8 cellular contexts compared by ENCODE assay signal in genomic region chr15:55319537-55320325, GRCh38. TPM values are rescaled to one million over a fixed set of nuclear protein-coding genes. Genes with fewer than 3 reads are reported as not detected.
A peak's percentile ranks its signal among the peaks of the same experiment; 100 is the strongest.
DNase-seq lines count a peak whose midpoint lies in the region; ATAC-seq, FAIRE-seq and TF ChIP-seq lines count a peak whose summit lies in the region.

No MANE protein-coding gene starts in this region.

- peaks cover 0 to 33% (median 7%) of the 10 kb centered on the region in 3 donors for H3K36me3 Mint-ChIP-seq in naive thymus-derived CD8-positive, alpha-beta T cell

- in situ Hi-C loops in HAP-1 (cut with MboI; ENCODE audit: low sequenced_read_pairs) = no loop called here

- peaks cover 2% of the 10 kb centered on the region; the same call in 1 of the 2 replicates for H3K23me2 ChIP-seq in H1 (ENCODE audit: low read depth, low read length)

- peaks cover 8% of the 10 kb centered on the region; the same call in 1 of the 2 replicates for H3F3A ChIP-seq in PC-9 (ENCODE audit: insufficient read depth, low read depth)

- H2BK5ac ChIP-seq in H1 (ENCODE audit: low read depth, low read length) = peak overlapping the region; percentile 57; the same call in 1 of the 2 replicates

- H3K27ac ChIP-seq in PC-9 = peak overlapping the region; percentile 81
- H3K27ac ChIP-seq in H1 (ENCODE audit: low read depth, low read length) = no peak overlapping the region

- no peak overlapping the region for H2BK12ac ChIP-seq in H1 (ENCODE audit: low read depth, low read length)

- H2BK15ac ChIP-seq in H1 (ENCODE audit: low read length) = no peak overlapping the region

- WGBS in H1 (ENCODE audit: extremely low coverage in 1 of 2, insufficient coverage in 1 of 2, insufficient read length in 1 of 2, insufficient replicate concordance in 2 of 2, low coverage in 1 of 2, low lambda C conversion rate in 2 of 2, missing lambda C conversion rate in 1 of 2), 2 experiments = 84% methylated on average over 5 of the region's 5 CpGs; no CpG with 5 or more reads in 1 of the 2 experiments

- DNase-seq in HAP-1 (ENCODE audit: low spot score in 2 of 2) = no peak
- no peak for DNase-seq in PC-9
- DNase-seq in H1 (ENCODE audit: low read depth in 1 of 2, low spot score in 2 of 2) = no peak
- no peak for DNase-seq in naive thymus-derived CD8-positive, alpha-beta T cell
- no peak for DNase-seq in NCI-H748 (lab: John Stamatoyannopoulos, UW; ENCODE audit: unreplicated experiment)

- no peaks in the 10 kb centered on the region for H3K27me3 ChIP-seq in HAP-1 (ENCODE audit: low read depth)
- H3K27me3 ChIP-seq in PC-9 (ENCODE audit: insufficient read depth, low read depth) = no peaks in the 10 kb centered on the region
- no peaks in the 10 kb centered on the region for H3K27me3 ChIP-seq in H1 (replicated peaks in 1 of 4; ENCODE audit: control insufficient read depth in 3 of 4, extremely low read depth in 1 of 4, insufficient read depth in 3 of 4, low read length in 3 of 4)

- no peaks in the 10 kb centered on the region for H3K79me1 ChIP-seq in H1 (ENCODE audit: low read depth, low read length)

- no peak for ATAC-seq in naive thymus-derived CD8-positive, alpha-beta T cell
- ATAC-seq in GM21528 (IDR thresholded peaks at IDR 0.05; ENCODE audit: low FRiP score, unreplicated experiment) (no peak), HG02588 (IDR thresholded peaks at IDR 0.05; ENCODE audit: unreplicated experiment) (no peak)

- no peaks in the 10 kb centered on the region for H3K27me3 Mint-ChIP-seq in naive thymus-derived CD8-positive, alpha-beta T cell

- TSS peak; percentile 53 for BruUV-seq in PC-9 (replicated peaks; lab: Mats Ljungman, UMichigan)

- POLR2A ChIA-PET in PC-9 (lab: Charles Lee; ENCODE audit: unreplicated experiment) (interaction anchor here (0.6 kb wide), 2 partner anchors 28 to 66 kb away, joined by 3 read pairs; no protein-coding TSS in a partner anchor), H1 (lab: Charles Lee; ENCODE audit: partially characterized antibody) (interaction anchor here (0.8 to 1.7 kb wide), 10 partner anchors 11 to 123 kb away, joined by 3 to 5 read pairs (median 3); partner anchors contain the start of genes CCPG1, PIERCE2 and RSL24D1)
- POLR2A ChIA-PET in naive thymus-derived CD8-positive, alpha-beta T cell (lab: Charles Lee) = interaction anchor here (0.5 to 3.1 kb wide), 13 partner anchors 11 to 1648 kb away, joined by 3 to 49 read pairs (median 4); partner anchors contain the start of genes CCPG1, PIERCE2 and RSL24D1

- H4K5ac ChIP-seq in H1 (ENCODE audit: insufficient read length, low read depth, low read length) = no peak overlapping the region

- CTCF ChIA-PET in PC-9 (lab: Charles Lee) = interaction anchor here (0.5 to 0.9 kb wide), 2 partner anchors 89 to 477 kb away, joined by 3 to 4 read pairs; partner anchors contain the start of genes CCPG1 and PIERCE2
- CTCF ChIA-PET in H1 (lab: Charles Lee; ENCODE audit: partially characterized antibody) = interaction anchor here (0.6 to 2.1 kb wide), 4 partner anchors 13 to 233 kb away, joined by 3 to 10 read pairs (median 6); partner anchors contain the start of genes CCPG1 and PIERCE2

- H4K20me1 ChIP-seq in PC-9 (ENCODE audit: insufficient read depth) (no peaks in the 10 kb centered on the region), H1 (replicated peaks in 1 of 2; ENCODE audit: control insufficient read depth in 1 of 2, insufficient read depth in 2 of 2, low read length in 2 of 2) (no peaks in the 10 kb centered on the region)

- H2AFZ ChIP-seq in PC-9 = peak overlapping the region; percentile 90
- H2AFZ ChIP-seq in H1 (ENCODE audit: low read length) = no peak overlapping the region

- H3K18ac ChIP-seq in H1 (ENCODE audit: extremely low read depth, low read length) = no peak overlapping the region

- TF ChIP-seq RAD21 in H1 (IDR thresholded peaks at IDR 0.05 in 1 of 2, conservative IDR thresholded peaks at IDR 0.05 in 1 of 2; ENCODE audit: low read depth in 2 of 2, low read length in 2 of 2) = no peak

- no peak overlapping the region for H4K8ac ChIP-seq in H1 (ENCODE audit: extremely low read depth, insufficient read depth, low read length)

- H3K14ac ChIP-seq in H1 (ENCODE audit: insufficient read length) = no peak overlapping the region

- H3K27ac Mint-ChIP-seq in naive thymus-derived CD8-positive, alpha-beta T cell = peak overlapping the region; percentile 44 to 100 (median 100)

- H2BK120ac ChIP-seq in H1 (replicated peaks; ENCODE audit: low read depth, low read length) = no peak overlapping the region

- H3K9me2 ChIP-seq in PC-9 (ENCODE audit: insufficient read depth) = no peaks in the 10 kb centered on the region

- H3K23ac ChIP-seq in H1 (ENCODE audit: insufficient read length) = no peak overlapping the region

- no peaks in the 10 kb centered on the region for H3K9me3 Mint-ChIP-seq in naive thymus-derived CD8-positive, alpha-beta T cell

- H2BK20ac ChIP-seq in H1 (ENCODE audit: low read length) = no peak overlapping the region

- intact Hi-C loops in PC-9 (cut with micrococcal nuclease; ENCODE audit: unreplicated experiment) = loop anchor here (2.0 to 5.0 kb wide), 2 partner anchors 29 to 88 kb away; partner anchors contain the start of genes CCPG1 and PIERCE2

- peak overlapping the region; percentile 96 to 99 (median 98) for H3K4me3 Mint-ChIP-seq in naive thymus-derived CD8-positive, alpha-beta T cell

- no peak overlapping the region; a peak in 3 of 7 replicates for H3K9ac ChIP-seq in H1 (replicated peaks in 1 of 4; ENCODE audit: extremely low read depth in 1 of 4, low read depth in 3 of 4, low read length in 3 of 4)

- FAIRE-seq in H1 (lab: Jason Lieb, UNC) = no peak

- H3K4me2 ChIP-seq in PC-9 (peak overlapping the region; percentile 73), H1 (ENCODE audit: insufficient read depth in 1 of 2, low read depth in 2 of 2, low read length in 2 of 2) (peak overlapping the region; percentile 73 to 81)

- H2AK5ac ChIP-seq in H1 (ENCODE audit: low read depth, low read length) = no peak overlapping the region

- TF ChIP-seq CTCF in PC-9 (conservative IDR thresholded peaks at IDR 0.05) (no peak), H1 (IDR thresholded peaks at IDR 0.05; ENCODE audit: control extremely low read depth in 1 of 3, insufficient read depth in 1 of 3, low read depth in 1 of 3, low read length in 3 of 3) (no peak)

- peaks cover 29 to 77% (median 63%) of the 10 kb centered on the region in 4 donors for H3K4me1 Mint-ChIP-seq in naive thymus-derived CD8-positive, alpha-beta T cell

- H4K91ac ChIP-seq in H1 (replicated peaks; ENCODE audit: insufficient read length, low read length) = no peak overlapping the region

- H3K4me3 ChIP-seq in GM08714 (ENCODE audit: low read length) = peak overlapping the region; percentile 87
- peak overlapping the region; percentile 66 for H3K4me3 ChIP-seq in HAP-1
- H3K4me3 ChIP-seq in PC-9 = peak overlapping the region; percentile 76
- H3K4me3 ChIP-seq in H1 (ENCODE audit: extremely low read depth in 1 of 4, insufficient read depth in 2 of 4, low read depth in 3 of 4, low read length in 4 of 4) = peak overlapping the region; percentile 75 to 88 (median 82)

- H3K79me2 ChIP-seq in PC-9 (ENCODE audit: low read depth) (peaks cover 16% of the 10 kb centered on the region), H1 (ENCODE audit: control insufficient read depth in 1 of 2, insufficient read depth in 2 of 2, low read length in 2 of 2) (peaks cover 0 to 3% of the 10 kb centered on the region in 2 experiments; a peak in 1 of 4 replicates)

- no peak overlapping the region for H3K56ac ChIP-seq in H1 (replicated peaks; ENCODE audit: insufficient read length, low read depth, low read length)

- TF ChIP-seq EP300 in H1 (IDR thresholded peaks at IDR 0.05; ENCODE audit: borderline replicate concordance in 1 of 2, low read depth in 2 of 2, low read length in 2 of 2) = no peak

- no peak for TF ChIP-seq POLR2A in H1 (IDR thresholded peaks at IDR 0.05; ENCODE audit: control extremely low read depth in 1 of 2, low read depth in 2 of 2, low read length in 2 of 2)

- peaks cover 8% of the 10 kb centered on the region for H3K4me1 ChIP-seq in HAP-1
- H3K4me1 ChIP-seq in PC-9 (replicated peaks; ENCODE audit: insufficient read depth) = no peaks in the 10 kb centered on the region
- H3K4me1 ChIP-seq in H1 (replicated peaks in 1 of 4; ENCODE audit: control insufficient read depth in 3 of 4, insufficient read depth in 4 of 4, low read length in 3 of 4) = peaks cover 2 to 3% (median 3%) of the 10 kb centered on the region in 4 experiments; a peak in 3 of 7 replicates

- H3K36me3 ChIP-seq in HAP-1 (replicated peaks) = no peaks in the 10 kb centered on the region
- no peaks in the 10 kb centered on the region for H3K36me3 ChIP-seq in PC-9 (ENCODE audit: low read depth)
- H3K36me3 ChIP-seq in H1 (ENCODE audit: control insufficient read depth in 2 of 4, insufficient read depth in 4 of 4, low read length in 3 of 4) = no peaks in the 10 kb centered on the region

- H3K9me3 ChIP-seq in HAP-1 (no peaks in the 10 kb centered on the region), PC-9 (ENCODE audit: insufficient read depth, low read depth) (no peaks in the 10 kb centered on the region), H1 (ENCODE audit: insufficient read depth in 2 of 2, low read depth in 1 of 2, low read length in 1 of 2) (no peaks in the 10 kb centered on the region)

- no peak overlapping the region for H3K4ac ChIP-seq in H1 (replicated peaks; ENCODE audit: insufficient read length, low read depth, low read length)

RNA-seq across cellular contexts. Expression of gene PIGB, which starts 0.7 kb away (rescaled TPM):
- 12.2 and 17.1 TPM in 2 replicates for total RNA-seq in PC-9 (2021)
- total RNA-seq in H1 (2021; fragmentation: NEBNext Ultra II Directional; extraction: Animal tissue kit (Norgen Biotek cat#: 25700)) = 4.3 and 6.1 TPM in 2 replicates
- 3.9 and 11.7 TPM in 2 replicates for polyA plus RNA-seq in H1 (2011; rRNA removed)
- 5.9 TPM for polyA plus RNA-seq in H1 (2011; cell fraction: cytosol; rRNA removed)
- 3.5 TPM for polyA plus RNA-seq in H1 (2011; cell fraction: nucleus; rRNA removed)
- polyA plus RNA-seq in H1 (2012, experiment 1 of 2) = 3.2 to 5.7 TPM (median 3.9 TPM) in 4 replicates
- polyA plus RNA-seq in H1 (2012, experiment 2 of 2) = 0.96 TPM
- 5.7 TPM for polyA plus RNA-seq in H1 (2013, experiment 1 of 2)
- 6.2 TPM for polyA plus RNA-seq in H1 (2013, experiment 2 of 2)
- 4.0 and 8.5 TPM in 2 replicates for polyA minus RNA-seq in H1 (2011; rRNA and poly(A)+ RNA removed)
- 1.5 TPM for polyA minus RNA-seq in H1 (2011; cell fraction: cytosol; rRNA and poly(A)+ RNA removed)
- polyA minus RNA-seq in H1 (2011; cell fraction: nucleus; rRNA and poly(A)+ RNA removed) = 10.4 TPM
- 10 to 100 TPM; 12.4 to 21.2 TPM for total RNA-seq in naive thymus-derived CD8-positive, alpha-beta T cell
- 10 to 100 TPM; 10.8 to 15.3 (median 13.5) TPM for polyA plus RNA-seq in naive thymus-derived CD8-positive, alpha-beta T cell

RNA-seq across cellular contexts. Expression of gene PIGBOS1, which starts 0.8 kb away (rescaled TPM):
- total RNA-seq in PC-9 (2021) = 9.9 and 10.8 TPM in 2 replicates
- total RNA-seq in H1 (2021; fragmentation: NEBNext Ultra II Directional; extraction: Animal tissue kit (Norgen Biotek cat#: 25700)) = 7.8 and 9.0 TPM in 2 replicates
- 12.3 and 16.7 TPM in 2 replicates for polyA plus RNA-seq in H1 (2011; rRNA removed)
- 23.1 TPM for polyA plus RNA-seq in H1 (2011; cell fraction: cytosol; rRNA removed)
- 2.9 TPM for polyA plus RNA-seq in H1 (2011; cell fraction: nucleus; rRNA removed)
- polyA plus RNA-seq in H1 (2012, experiment 1 of 2) = 8.2 to 12.1 TPM (median 10.4 TPM) in 4 replicates
- 14.4 TPM for polyA plus RNA-seq in H1 (2012, experiment 2 of 2)
- polyA plus RNA-seq in H1 (2013, experiment 1 of 2) = 11.5 TPM
- 11.5 TPM for polyA plus RNA-seq in H1 (2013, experiment 2 of 2)
- polyA minus RNA-seq in H1 (2011; rRNA and poly(A)+ RNA removed) = 1.5 and 1.8 TPM in 2 replicates
- 2.8 TPM for polyA minus RNA-seq in H1 (2011; cell fraction: cytosol; rRNA and poly(A)+ RNA removed)
- polyA minus RNA-seq in H1 (2011; cell fraction: nucleus; rRNA and poly(A)+ RNA removed) = 3.4 TPM
- total RNA-seq in naive thymus-derived CD8-positive, alpha-beta T cell = 10 to 100 TPM; 15.7 to 16.5 TPM
- polyA plus RNA-seq in naive thymus-derived CD8-positive, alpha-beta T cell = 10 to 100 TPM; 28.4 to 37.5 (median 34.0) TPM

RNA-seq across cellular contexts. Expression of gene RAB27A, which starts 30.1 kb away (rescaled TPM):
- total RNA-seq in PC-9 (2021) = 11.3 and 12.3 TPM in 2 replicates
- total RNA-seq in H1 (2021; fragmentation: NEBNext Ultra II Directional; extraction: Animal tissue kit (Norgen Biotek cat#: 25700)) = 6.5 and 7.5 TPM in 2 replicates
- polyA plus RNA-seq in H1 (2011; rRNA removed) = 1.3 and 2.3 TPM in 2 replicates
- polyA plus RNA-seq in H1 (2011; cell fraction: cytosol; rRNA removed) = 3.8 TPM
- polyA plus RNA-seq in H1 (2011; cell fraction: nucleus; rRNA removed) = 1.4 TPM
- polyA plus RNA-seq in H1 (2012, experiment 1 of 2) = 3.4 to 4.8 TPM (median 4.3 TPM) in 4 replicates
- polyA plus RNA-seq in H1 (2012, experiment 2 of 2) = 0.20 TPM
- polyA plus RNA-seq in H1 (2013, experiment 1 of 2) = 3.5 TPM
- polyA plus RNA-seq in H1 (2013, experiment 2 of 2) = 3.6 TPM
- polyA minus RNA-seq in H1 (2011; rRNA and poly(A)+ RNA removed) = 0.73 and 2.8 TPM in 2 replicates
- polyA minus RNA-seq in H1 (2011; cell fraction: cytosol; rRNA and poly(A)+ RNA removed) = 4.4 TPM
- 0.60 TPM for polyA minus RNA-seq in H1 (2011; cell fraction: nucleus; rRNA and poly(A)+ RNA removed)
- total RNA-seq in naive thymus-derived CD8-positive, alpha-beta T cell = 10 to 100 TPM; 26.2 to 28.0 TPM
- 10 to 100 TPM; 35.0 to 88.0 (median 39.3) TPM for polyA plus RNA-seq in naive thymus-derived CD8-positive, alpha-beta T cell
